In the genomic region with DNA sequence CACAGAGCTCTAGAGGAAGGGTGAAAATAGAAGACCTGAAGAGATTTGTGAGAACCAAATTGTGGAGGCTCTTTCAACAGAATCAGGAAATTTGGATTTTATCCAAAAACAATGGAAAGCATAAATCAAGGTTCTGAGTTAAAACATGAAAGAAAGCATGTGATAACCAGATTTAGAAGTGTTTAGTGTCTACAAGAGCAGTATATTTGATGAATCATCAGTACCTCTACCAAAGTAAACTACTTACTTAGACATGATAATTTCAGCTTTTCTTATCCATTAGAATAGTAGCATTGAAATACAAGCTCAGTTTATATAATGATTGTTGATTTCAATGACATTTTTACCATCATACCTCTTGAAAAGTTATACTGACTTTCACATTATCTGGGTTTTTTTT, we compare ENCODE assay signal across 1 cellular context.
TF ChIP-seq lines count a peak whose summit lies in the region.

No MANE protein-coding gene starts in this region.

TF ChIP-seq in HEK293, 187 proteins besides CTCF, POLR2A, EP300 and RAD21 (continued from another document):
- TF ChIP-seq, protein P1, sequence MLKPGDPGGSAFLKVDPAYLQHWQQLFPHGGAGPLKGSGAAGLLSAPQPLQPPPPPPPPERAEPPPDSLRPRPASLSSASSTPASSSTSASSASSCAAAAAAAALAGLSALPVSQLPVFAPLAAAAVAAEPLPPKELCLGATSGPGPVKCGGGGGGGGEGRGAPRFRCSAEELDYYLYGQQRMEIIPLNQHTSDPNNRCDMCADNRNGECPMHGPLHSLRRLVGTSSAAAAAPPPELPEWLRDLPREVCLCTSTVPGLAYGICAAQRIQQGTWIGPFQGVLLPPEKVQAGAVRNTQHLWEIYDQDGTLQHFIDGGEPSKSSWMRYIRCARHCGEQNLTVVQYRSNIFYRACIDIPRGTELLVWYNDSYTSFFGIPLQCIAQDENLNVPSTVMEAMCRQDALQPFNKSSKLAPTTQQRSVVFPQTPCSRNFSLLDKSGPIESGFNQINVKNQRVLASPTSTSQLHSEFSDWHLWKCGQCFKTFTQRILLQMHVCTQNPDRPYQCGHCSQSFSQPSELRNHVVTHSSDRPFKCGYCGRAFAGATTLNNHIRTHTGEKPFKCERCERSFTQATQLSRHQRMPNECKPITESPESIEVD (tag by site-specific recombination; IDR thresholded peaks at IDR 0.05), result peak; percentile 34; the same call in 1 of the 2 replicates
